Comparison of ENCODE assay signal across 19 cellular contexts in genomic region chr3:25235471-25235870, GRCh38.
"Had no signal": no experiment of that assay in that cellular context is flagged by ENCODE, and none has a peak within 500 bp of the region (broad histone marks: within the 10 kb centered on the region; RNA-seq: fewer than 3 reads in every experiment).

No MANE protein-coding gene starts in this region.

- H3K9me3 ChIP-seq: body of pancreas, psoas muscle, right lobe of liver had no signal

- H3K4me3 ChIP-seq: body of pancreas, psoas muscle, right lobe of liver had no signal

- ATAC-seq: activated CD8-positive, alpha-beta T cell treated with anti-CD3 and anti-CD28 coated beads for 36 hours; activated naive CD8-positive, alpha-beta T cell treated with anti-CD3 and anti-CD28 coated beads, Interleukin-2, amount 50 U/mL, for 24 hours; activated T-cell treated with anti-CD3 and anti-CD28 coated beads, Interleukin-2, amount 50 U/mL, for 72 hours; body of pancreas; natural killer cell; psoas muscle had no signal

- H3K27me3 ChIP-seq: body of pancreas, right lobe of liver had no signal

- DNase-seq: activated CD8-positive, alpha-beta memory T cell treated with anti-CD3 and anti-CD28 coated beads, Interleukin-2, amount 50 U/mL, for 4 hours; activated CD8-positive, alpha-beta T cell treated with anti-CD3 and anti-CD28 coated beads for 36 hours; activated naive CD4-positive, alpha-beta T cell; activated naive CD8-positive, alpha-beta T cell treated with anti-CD3 and anti-CD28 coated beads, Interleukin-2, amount 50 U/mL, for 24 hours; activated T-cell treated with anti-CD3 and anti-CD28 coated beads, Interleukin-2, amount 50 U/mL, for 72 hours; body of pancreas; dermis blood vessel endothelial cell; endodermal cell; erythroblast; immature natural killer cell; left colon; natural killer cell; occipital lobe; psoas muscle; right lobe of liver; stimulated activated CD4-positive, alpha-beta T cell treated with anti-CD3 and anti-CD28 coated beads, Interleukin-2, amount 100 ng/mL, for 24 hours; stimulated activated naive CD4-positive, alpha-beta T cell treated with Interleukin-2 at 50 U/mL for 16 hours; SW 1271; T-helper 9 cell had no signal

- H3K36me3 ChIP-seq: right lobe of liver had no signal

- H3K27ac ChIP-seq: body of pancreas, psoas muscle, right lobe of liver had no signal

- H3K4me1 ChIP-seq: body of pancreas, psoas muscle, right lobe of liver had no signal
